ENCODE assay signal across 10 cellular contexts in the genomic region with DNA sequence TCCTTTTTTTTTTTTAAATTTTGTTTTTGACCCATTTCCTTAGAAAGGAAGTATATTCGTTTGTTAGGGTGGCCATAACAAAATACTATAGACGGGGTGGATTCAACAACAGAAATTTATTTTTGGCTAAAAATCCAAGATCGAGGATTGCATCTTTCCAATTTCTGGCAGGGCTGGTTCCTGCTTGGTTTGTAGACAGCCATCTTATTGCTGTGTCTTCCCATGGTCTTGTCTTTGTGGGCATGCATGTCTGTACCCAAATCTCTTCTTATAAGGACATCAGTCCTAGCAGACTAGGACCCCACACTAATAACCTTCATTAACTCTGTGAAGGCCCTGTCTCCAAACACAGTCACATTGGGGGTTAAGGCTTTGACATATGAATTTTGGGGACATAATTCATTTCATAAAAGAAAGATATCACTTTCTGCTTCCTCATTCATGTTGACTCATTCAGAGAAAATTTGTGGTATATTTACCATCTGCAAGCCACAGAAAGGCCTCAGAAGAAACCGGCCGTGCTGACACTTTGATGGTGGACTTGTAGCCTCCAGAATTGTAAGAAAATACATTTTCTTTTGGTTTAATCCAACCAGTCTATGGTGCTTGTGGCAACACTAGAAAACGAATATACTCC.
A peak's percentile ranks its signal among the peaks of the same experiment; 100 is the strongest.
DNase-seq lines count a peak whose midpoint lies in the region; ATAC-seq and TF ChIP-seq lines count a peak whose summit lies in the region.
"Had no signal": no experiment of that assay in that cellular context is flagged by ENCODE, and none has a peak within 500 bp of the region (broad histone marks: within the 10 kb centered on the region; RNA-seq: fewer than 3 reads in every experiment).

No MANE protein-coding gene starts in this region.

- H3K4me3 Mint-ChIP-seq in naive thymus-derived CD4-positive, alpha-beta T cell: no peak overlapping the region

- intact Hi-C loops in spleen (cut with DNase I; ENCODE audit: low total_unique reads): no loop called here
- intact Hi-C loops in naive thymus-derived CD4-positive, alpha-beta T cell (cut with micrococcal nuclease): loop anchor here (5.0 to 10.0 kb wide), 3 partner anchors 144 to 706 kb away; partner anchors contain the start of gene TRIB2 (in 1 of the 2)

- no peak overlapping the region for H3K4ac ChIP-seq in mesenchymal stem cell (ENCODE audit: low read depth in 1 of 2, low read length in 2 of 2)

- H2BK12ac ChIP-seq in mesenchymal stem cell (ENCODE audit: low read length in 2 of 2): peak overlapping the region in 1 of 2 experiments; percentile 32

- no peak overlapping the region for H2AK5ac ChIP-seq in mesenchymal stem cell (ENCODE audit: low read length, severe bottlenecking)

- H3K27ac ChIP-seq in mesenchymal stem cell (ENCODE audit: low read length, poor library complexity, severe bottlenecking) (peak overlapping the region; percentile 20), spleen (no peak overlapping the region)
- H3K27ac ChIP-seq in naive thymus-derived CD4-positive, alpha-beta T cell (ENCODE audit: low read depth, low read length): no peak overlapping the region
- H3K27ac ChIP-seq: right atrium auricular region, WERI-Rb-1 had no signal

- CTCF ChIA-PET in naive thymus-derived CD4-positive, alpha-beta T cell (lab: Charles Lee): interaction anchor here (0.6 kb wide), 1 partner anchor 23 kb away, joined by 4 read pairs; no protein-coding TSS in a partner anchor

- peaks cover 12 to 37% (median 28%) of the 10 kb centered on the region in 7 donors for H3K4me1 Mint-ChIP-seq in naive thymus-derived CD4-positive, alpha-beta T cell

- TF ChIP-seq POLR2A in NB4 (IDR thresholded peaks at IDR 0.05; ENCODE audit: extremely low read depth, insufficient read length): no peak
- TF ChIP-seq POLR2A in spleen (IDR thresholded peaks at IDR 0.05): no peak

- H3K9me3 Mint-ChIP-seq in naive thymus-derived CD4-positive, alpha-beta T cell: peaks cover 0 to 2% (median 0%) of the 10 kb centered on the region in 11 donors

- no peaks in the 10 kb centered on the region for H3K79me1 ChIP-seq in mesenchymal stem cell (replicated peaks; ENCODE audit: low read length, poor library complexity, severe bottlenecking)

- no peak overlapping the region for H2BK15ac ChIP-seq in mesenchymal stem cell (ENCODE audit: low read depth, poor library complexity, severe bottlenecking)

- H3K27ac Mint-ChIP-seq in naive thymus-derived CD4-positive, alpha-beta T cell: no peak overlapping the region

- H3K4me3 ChIP-seq in NB4 (ENCODE audit: low read depth, low read length) (no peak overlapping the region), mesenchymal stem cell (ENCODE audit: insufficient read depth in 1 of 2, low read depth in 1 of 2, low read length in 2 of 2) (no peak overlapping the region), spleen (no peak overlapping the region)
- no peak overlapping the region for H3K4me3 ChIP-seq in naive thymus-derived CD4-positive, alpha-beta T cell (ENCODE audit: low read length)
- H3K4me3 ChIP-seq: right atrium auricular region had no signal

- H4K91ac ChIP-seq in mesenchymal stem cell (ENCODE audit: low read length): no peak overlapping the region

- H3K36me3 ChIP-seq in mesenchymal stem cell (ENCODE audit: control insufficient read depth in 1 of 2, insufficient read depth in 2 of 2, low read depth in 1 of 2, low read length in 2 of 2) (no peaks in the 10 kb centered on the region), spleen (no peaks in the 10 kb centered on the region)
- H3K36me3 ChIP-seq in naive thymus-derived CD4-positive, alpha-beta T cell (ENCODE audit: control insufficient read depth in 2 of 3, insufficient read depth in 3 of 3, low read length in 3 of 3): no peaks in the 10 kb centered on the region
- H3K36me3 ChIP-seq: right atrium auricular region, WERI-Rb-1 had no signal

- no peaks in the 10 kb centered on the region for H3K9me3 ChIP-seq in mesenchymal stem cell (ENCODE audit: control insufficient read depth, low read length)
- no peaks in the 10 kb centered on the region for H3K9me3 ChIP-seq in spleen
- H3K9me3 ChIP-seq in naive thymus-derived CD4-positive, alpha-beta T cell (ENCODE audit: control insufficient read depth in 2 of 3, low read length in 3 of 3): no peaks in the 10 kb centered on the region
- H3K9me3 ChIP-seq: right atrium auricular region had no signal

- no peak overlapping the region for H3K23ac ChIP-seq in mesenchymal stem cell (ENCODE audit: low read length in 2 of 2)

- peak overlapping the region in 1 of 2 experiments; percentile 16 for H3K18ac ChIP-seq in mesenchymal stem cell (ENCODE audit: low read depth in 1 of 2, low read length in 2 of 2)

- no peak overlapping the region for H2BK120ac ChIP-seq in mesenchymal stem cell (ENCODE audit: low read depth, low read length)

- peak overlapping the region; percentile 68 for H4K8ac ChIP-seq in mesenchymal stem cell (ENCODE audit: low read length)

- H2BK5ac ChIP-seq in mesenchymal stem cell (ENCODE audit: low read depth, low read length, poor library complexity, severe bottlenecking): no peak overlapping the region

- H3K9ac ChIP-seq in mesenchymal stem cell (ENCODE audit: low read length): no peak overlapping the region

- H3K14ac ChIP-seq in mesenchymal stem cell (ENCODE audit: low read length in 2 of 2): no peak overlapping the region

- no peaks in the 10 kb centered on the region for H3K27me3 ChIP-seq in mesenchymal stem cell (ENCODE audit: control insufficient read depth in 1 of 2, insufficient read depth in 1 of 2, low read length in 2 of 2)
- H3K27me3 ChIP-seq in spleen (replicated peaks in 1 of 7): no peaks in the 10 kb centered on the region
- H3K27me3 ChIP-seq in naive thymus-derived CD4-positive, alpha-beta T cell (ENCODE audit: control insufficient read depth in 2 of 2, insufficient read depth in 2 of 2, low read length in 2 of 2): peaks cover 0 to 5% of the 10 kb centered on the region in 2 donors
- H3K27me3 ChIP-seq: right atrium auricular region had no signal

- H2AFZ ChIP-seq in mesenchymal stem cell (ENCODE audit: low read depth, low read length): no peak overlapping the region

- DNase-seq in NB4 (ENCODE audit: low read depth) (peak; percentile 51), mesenchymal stem cell (peak; percentile 56), germinal center (ENCODE audit: low spot score) (no peak), spleen (no peak), kidney glomerular epithelial cell (lab: John Stamatoyannopoulos, UW) (no peak)
- no peak for DNase-seq in naive thymus-derived CD4-positive, alpha-beta T cell
- DNase-seq: WERI-Rb-1 had no signal

- WGBS in mesenchymal stem cell: 61% methylated on average over 5 of the region's 6 CpGs
- WGBS in spleen, 5 donors: 55 to 62% (median 57%) methylated on average over 6 of the region's 6 CpGs

- TF ChIP-seq CTCF in NB4 (IDR thresholded peaks at IDR 0.05; ENCODE audit: low read depth, low read length) (no peak), spleen (IDR thresholded peaks at IDR 0.05 in 8 of 11, conservative IDR thresholded peaks at IDR 0.05 in 3 of 11) (no peak)

- ATAC-seq in GM19023 (IDR thresholded peaks at IDR 0.05; ENCODE audit: unreplicated experiment) (peak; percentile 81), HG02840 (IDR thresholded peaks at IDR 0.05; ENCODE audit: low FRiP score, unreplicated experiment) (peak; percentile 62)
- ATAC-seq in naive thymus-derived CD4-positive, alpha-beta T cell: no peak

- H3K36me3 Mint-ChIP-seq in naive thymus-derived CD4-positive, alpha-beta T cell: no peaks in the 10 kb centered on the region

- POLR2A ChIA-PET in naive thymus-derived CD4-positive, alpha-beta T cell (lab: Charles Lee): no interaction called here

- peaks cover 5% of the 10 kb centered on the region for H3K4me1 ChIP-seq in mesenchymal stem cell (ENCODE audit: control insufficient read depth, insufficient read depth, low read depth, low read length)
- H3K4me1 ChIP-seq in spleen: peaks cover 7 to 47% (median 18%) of the 10 kb centered on the region in 6 donors
- peaks cover 17 to 20% of the 10 kb centered on the region in 2 donors for H3K4me1 ChIP-seq in naive thymus-derived CD4-positive, alpha-beta T cell (ENCODE audit: control insufficient read depth in 2 of 2, insufficient read depth in 2 of 2, low read length in 2 of 2)
- H3K4me1 ChIP-seq: right atrium auricular region had no signal

- peaks cover 0 to 50% (median 0%) of the 10 kb centered on the region in 5 donors for H3K27me3 Mint-ChIP-seq in naive thymus-derived CD4-positive, alpha-beta T cell

- H3K4me2 ChIP-seq in mesenchymal stem cell (ENCODE audit: low read length, poor library complexity, severe bottlenecking): peak overlapping the region; percentile 11

Comparison
In these comparisons a context has a peak if more than half of its experiments do, and no peak if none do; other contexts are left out.
1. DNase-seq: peak in NB4 (single experiment) and mesenchymal stem cell (single experiment); none in germinal center (single experiment), spleen (single experiment), naive thymus-derived CD4-positive, alpha-beta T cell (0 of 9) and kidney glomerular epithelial cell (single experiment).